Comparison of ENCODE assay signal across 9 cellular contexts in genomic region chr11:59802639-59803176, GRCh38. TPM values are rescaled to one million over a fixed set of nuclear protein-coding genes. Genes with fewer than 3 reads are reported as not detected.
A peak's percentile ranks its signal among the peaks of the same experiment; 100 is the strongest.
DNase-seq lines count a peak whose midpoint lies in the region; ATAC-seq and TF ChIP-seq lines count a peak whose summit lies in the region.
"Had no signal": no experiment of that assay in that cellular context is flagged by ENCODE, and none has a peak within 500 bp of the region (broad histone marks: within the 10 kb centered on the region; RNA-seq: fewer than 3 reads in every experiment).

No MANE protein-coding gene starts in this region.

- H3F3A ChIP-seq in GM23248 (ENCODE audit: insufficient read depth), result peaks cover 13% of the 10 kb centered on the region; the same call in 1 of the 2 replicates

- CTCF ChIA-PET in activated CD8-positive, alpha-beta T cell treated with anti-CD3 and anti-CD28 coated beads, Interleukin-2, amount 10 ng/mL, durations not matched to agents 7 days and 5 days (lab: Charles Lee), result interaction anchor here (1.4 to 6.4 kb wide), 6 partner anchors 8 to 133 kb away, joined by 8 to 146 read pairs (median 16); partner anchors contain the start of genes MRPL16, PATL1 and STX3

- H3K27me3 Mint-ChIP-seq in activated CD8-positive, alpha-beta T cell treated with anti-CD3 and anti-CD28 coated beads, Interleukin-2, amount 10 ng/mL, durations not matched to agents 7 days and 5 days (ENCODE audit: low read depth), result no peaks in the 10 kb centered on the region
- H3K27me3 Mint-ChIP-seq: activated naive CD4-positive, alpha-beta T cell treated with anti-CD3 and anti-CD28 coated beads, Interleukin-2, amount 50 U/mL, for 24 hours had no signal

- 51% methylated on average over 4 of the region's 4 CpGs for WGBS in GM23248 (ENCODE audit: low coverage in 1 of 2, low lambda C conversion rate in 2 of 2, missing lambda C conversion rate in 2 of 2), 2 experiments

- H3K79me2 ChIP-seq in GM23248 (ENCODE audit: insufficient read depth), result no peaks in the 10 kb centered on the region

- in situ Hi-C loops in GM23248 (cut with MboI), result loop anchor here (10.0 kb wide), 1 partner anchor 48 kb away; the partner anchor contains the start of gene STX3

- no peaks in the 10 kb centered on the region for H3K9me2 ChIP-seq in GM23248 (ENCODE audit: insufficient read depth)

- H3K27me3 ChIP-seq in GM23248 (replicated peaks; ENCODE audit: insufficient read depth) (no peaks in the 10 kb centered on the region), foreskin keratinocyte (no peaks in the 10 kb centered on the region)

- H3K9ac ChIP-seq in GM23248, result no peak overlapping the region

- peaks cover 32% of the 10 kb centered on the region for H3K4me1 Mint-ChIP-seq in activated CD8-positive, alpha-beta T cell treated with anti-CD3 and anti-CD28 coated beads, Interleukin-2, amount 10 ng/mL, durations not matched to agents 7 days and 5 days (ENCODE audit: low read depth)
- H3K4me1 Mint-ChIP-seq: activated naive CD4-positive, alpha-beta T cell treated with anti-CD3 and anti-CD28 coated beads, Interleukin-2, amount 50 U/mL, for 24 hours had no signal

- no peaks in the 10 kb centered on the region for H4K20me1 ChIP-seq in GM23248 (ENCODE audit: insufficient read depth)

- peak; percentile 74 for ATAC-seq in activated CD8-positive, alpha-beta T cell treated with anti-CD3 and anti-CD28 coated beads, Interleukin-2, amount 10 ng/mL, durations not matched to agents 7 days and 5 days
- ATAC-seq in foreskin keratinocyte (peak; percentile 64), GM21367 (IDR thresholded peaks at IDR 0.05; ENCODE audit: unreplicated experiment) (no peak), GM18868 (IDR thresholded peaks at IDR 0.05; ENCODE audit: unreplicated experiment) (no peak)

- H3K4me2 ChIP-seq in GM23248 (ENCODE audit: unreplicated experiment), result no peak overlapping the region

- H3K4me3 ChIP-seq in GM23248, result no peak overlapping the region

- TF ChIP-seq CTCF in foreskin keratinocyte (conservative IDR thresholded peaks at IDR 0.05), result peak; percentile 86

- no peak overlapping the region for H3K27ac ChIP-seq in GM23248
- H3K27ac ChIP-seq in foreskin keratinocyte, result no peak overlapping the region

- no peak overlapping the region for H3K4me3 Mint-ChIP-seq in activated CD8-positive, alpha-beta T cell treated with anti-CD3 and anti-CD28 coated beads, Interleukin-2, amount 10 ng/mL, durations not matched to agents 7 days and 5 days
- H3K4me3 Mint-ChIP-seq: activated naive CD4-positive, alpha-beta T cell treated with anti-CD3 and anti-CD28 coated beads, Interleukin-2, amount 50 U/mL, for 24 hours had no signal

- DNase-seq in DMS153 (lab: John Stamatoyannopoulos, UW) (peak; percentile 11), GM23248 (peak; percentile 75), NCI-H2171 treated with DMSO at 0.1 percent for 48 hours (lab: John Stamatoyannopoulos, UW) (peak; percentile 58), foreskin keratinocyte (peak in 1 of 2 donors; percentile 37), pons (ENCODE audit: low spot score) (peak; percentile 88)
- peak; percentile 75 for DNase-seq in activated CD8-positive, alpha-beta T cell treated with anti-CD3 and anti-CD28 coated beads, Interleukin-2, amount 10 ng/mL, durations not matched to agents 7 days and 5 days

- H2AFZ ChIP-seq in GM23248, result no peak overlapping the region

- POLR2A ChIA-PET in activated CD8-positive, alpha-beta T cell treated with anti-CD3 and anti-CD28 coated beads, Interleukin-2, amount 10 ng/mL, durations not matched to agents 7 days and 5 days (lab: Charles Lee), result interaction anchor here (1.4 to 1.7 kb wide), 2 partner anchors 46 to 48 kb away, joined by 6 to 8 read pairs; no protein-coding TSS in a partner anchor

- H3K9me3 Mint-ChIP-seq in activated CD8-positive, alpha-beta T cell treated with anti-CD3 and anti-CD28 coated beads, Interleukin-2, amount 10 ng/mL, durations not matched to agents 7 days and 5 days (ENCODE audit: insufficient read depth), result no peaks in the 10 kb centered on the region
- H3K9me3 Mint-ChIP-seq: activated naive CD4-positive, alpha-beta T cell treated with anti-CD3 and anti-CD28 coated beads, Interleukin-2, amount 50 U/mL, for 24 hours had no signal

- H3K4me1 ChIP-seq in GM23248 (ENCODE audit: insufficient read depth) (no peaks in the 10 kb centered on the region), foreskin keratinocyte (peaks cover 4% of the 10 kb centered on the region)

- no peak overlapping the region for H3K27ac Mint-ChIP-seq in activated CD8-positive, alpha-beta T cell treated with anti-CD3 and anti-CD28 coated beads, Interleukin-2, amount 10 ng/mL, durations not matched to agents 7 days and 5 days
- H3K27ac Mint-ChIP-seq: activated naive CD4-positive, alpha-beta T cell treated with anti-CD3 and anti-CD28 coated beads, Interleukin-2, amount 50 U/mL, for 24 hours had no signal

- peaks cover 12% of the 10 kb centered on the region for H3K36me3 ChIP-seq in GM23248 (ENCODE audit: low read depth)

- no peaks in the 10 kb centered on the region for H3K9me3 ChIP-seq in GM23248 (ENCODE audit: low read depth)

- H3K36me3 Mint-ChIP-seq in activated CD8-positive, alpha-beta T cell treated with anti-CD3 and anti-CD28 coated beads, Interleukin-2, amount 10 ng/mL, durations not matched to agents 7 days and 5 days (ENCODE audit: low read depth), result peaks cover 67% of the 10 kb centered on the region

RNA-seq across cellular contexts. Expression of gene MRPL16, which starts 7.9 kb away (rescaled TPM):
- 43.6 and 49.3 TPM in 2 replicates for total RNA-seq in GM23248 (2014; rRNA removed; shearing (Covaris generic))
- polyA plus RNA-seq in GM23248 (2016; fragmentation: Nextera tagmentation; extraction: Ambion mirVana) (65.1 and 67.4 TPM in 2 replicates), foreskin keratinocyte (89.3 and 95.3 TPM in 2 replicates)
- 10 to 100 TPM; 85.7 to 86.0 TPM for total RNA-seq in activated CD8-positive, alpha-beta T cell treated with anti-CD3 and anti-CD28 coated beads, Interleukin-2, amount 10 ng/mL, durations not matched to agents 7 days and 5 days
- total RNA-seq in foreskin keratinocyte, result 64.8 and 74.5 TPM in 2 replicates

RNA-seq across cellular contexts. Expression of gene CBLIF, which starts 42.6 kb away (rescaled TPM):
- not detected in 2 replicates for total RNA-seq in GM23248 (2014; rRNA removed; shearing (Covaris generic))
- polyA plus RNA-seq in GM23248 (2016; fragmentation: Nextera tagmentation; extraction: Ambion mirVana), result not detected in 2 replicates
- total RNA-seq in activated CD8-positive, alpha-beta T cell treated with anti-CD3 and anti-CD28 coated beads, Interleukin-2, amount 10 ng/mL, durations not matched to agents 7 days and 5 days, result not detected
- total RNA-seq in foreskin keratinocyte, result not detected in 2 replicates
- polyA plus RNA-seq in foreskin keratinocyte, result not detected in 2 replicates

RNA-seq across cellular contexts. Expression of gene STX3, which starts 47.5 kb away (rescaled TPM):
- total RNA-seq in GM23248 (2014; rRNA removed; shearing (Covaris generic)), result 9.3 and 10.5 TPM in 2 replicates
- polyA plus RNA-seq in GM23248 (2016; fragmentation: Nextera tagmentation; extraction: Ambion mirVana) (5.6 and 6.3 TPM in 2 replicates), foreskin keratinocyte (13.9 and 15.9 TPM in 2 replicates)
- total RNA-seq in activated CD8-positive, alpha-beta T cell treated with anti-CD3 and anti-CD28 coated beads, Interleukin-2, amount 10 ng/mL, durations not matched to agents 7 days and 5 days, result 100 to 1,000 TPM; 101 to 105 TPM
- total RNA-seq in foreskin keratinocyte, result 27.9 and 28.9 TPM in 2 replicates

Comparison
In these comparisons a context has a peak if more than half of its experiments do, and no peak if none do; other contexts are left out.
1. ATAC-seq: peak in activated CD8-positive, alpha-beta T cell treated with anti-CD3 and anti-CD28 coated beads, Interleukin-2, amount 10 ng/mL, durations not matched to agents 7 days and 5 days (single experiment) and foreskin keratinocyte (single experiment); none in GM21367 (single experiment) and GM18868 (single experiment).